10 cellular contexts compared by ENCODE assay signal in genomic region chr2:44836174-44836573, GRCh38.
DNase-seq lines count a peak whose midpoint lies in the region; ATAC-seq and TF ChIP-seq lines count a peak whose summit lies in the region.
"Had no signal": no experiment of that assay in that cellular context is flagged by ENCODE, and none has a peak within 500 bp of the region (broad histone marks: within the 10 kb centered on the region; RNA-seq: fewer than 3 reads in every experiment).

No MANE protein-coding gene starts in this region.

- H3K9me3 Mint-ChIP-seq in activated CD4-positive, alpha-beta T cell treated with anti-CD3 and anti-CD28 coated beads for 36 hours (ENCODE audit: low read depth) = no peaks in the 10 kb centered on the region
- H3K9me3 Mint-ChIP-seq in activated CD8-positive, alpha-beta memory T cell treated with anti-CD3 and anti-CD28 coated beads, Interleukin-2, amount 10 ng/mL, durations not matched to agents 7 days and 5 days (ENCODE audit: low read depth) = peaks cover 2% of the 10 kb centered on the region

- peak; percentile 87 for DNase-seq in activated CD4-positive, alpha-beta T cell treated with anti-CD3 and anti-CD28 coated beads for 36 hours
- DNase-seq in activated CD4-positive, alpha-beta T cell treated with anti-CD3 and anti-CD28 coated beads, Interleukin-2, amount 50 U/mL, for 4 hours = no peak
- DNase-seq in activated CD8-positive, alpha-beta memory T cell treated with anti-CD3 and anti-CD28 coated beads, Interleukin-2, amount 10 ng/mL, durations not matched to agents 7 days and 5 days = peak; percentile 82
- peak; percentile 38 to 70 for DNase-seq in stimulated activated CD8-positive, alpha-beta memory T cell treated with anti-CD3 and anti-CD28 coated beads, Interleukin-15, amount 100 ng/mL, for 48 hours (ENCODE audit: low read depth in 2 of 2)
- no peak for DNase-seq in NCI-H510A (lab: John Stamatoyannopoulos, UW)
- no peak for DNase-seq in DMS53 (lab: John Stamatoyannopoulos, UW)
- DNase-seq in osteoblast (ENCODE audit: insufficient read length, low spot score, missing footprints) = no peak
- DNase-seq: amygdala had no signal

- no peak overlapping the region for H3K4me2 ChIP-seq in osteoblast (ENCODE audit: insufficient read depth, low read length)
- H3K4me2 ChIP-seq: A549 had no signal

- H3K4me1 Mint-ChIP-seq in activated CD4-positive, alpha-beta T cell treated with anti-CD3 and anti-CD28 coated beads for 36 hours = peaks cover 31% of the 10 kb centered on the region
- H3K4me1 Mint-ChIP-seq in activated CD8-positive, alpha-beta memory T cell treated with anti-CD3 and anti-CD28 coated beads, Interleukin-2, amount 10 ng/mL, durations not matched to agents 7 days and 5 days = peaks cover 51% of the 10 kb centered on the region

- no peaks in the 10 kb centered on the region for H3K4me1 ChIP-seq in osteoblast (ENCODE audit: insufficient read depth, low read length)
- H3K4me1 ChIP-seq: A549 had no signal

- no peaks in the 10 kb centered on the region for H4K20me1 ChIP-seq in osteoblast (ENCODE audit: insufficient read depth, low read length)

- no peaks in the 10 kb centered on the region for H3K9me3 ChIP-seq in osteoblast (ENCODE audit: low read depth, low read length)
- H3K9me3 ChIP-seq: A549 had no signal

- peaks cover 12% of the 10 kb centered on the region for H3K27me3 Mint-ChIP-seq in activated CD4-positive, alpha-beta T cell treated with anti-CD3 and anti-CD28 coated beads for 36 hours
- H3K27me3 Mint-ChIP-seq in activated CD8-positive, alpha-beta memory T cell treated with anti-CD3 and anti-CD28 coated beads, Interleukin-2, amount 10 ng/mL, durations not matched to agents 7 days and 5 days = peaks cover 3% of the 10 kb centered on the region

- peaks cover 9% of the 10 kb centered on the region for H3K27me3 ChIP-seq in osteoblast (ENCODE audit: insufficient read depth, low read length)

- TF ChIP-seq CTCF in osteoblast (IDR thresholded peaks at IDR 0.05; ENCODE audit: extremely low read depth, low read depth, low read length) = no peak

- no peaks in the 10 kb centered on the region for H3K36me3 Mint-ChIP-seq in activated CD4-positive, alpha-beta T cell treated with anti-CD3 and anti-CD28 coated beads for 36 hours (ENCODE audit: low read depth)
- peaks cover 15% of the 10 kb centered on the region for H3K36me3 Mint-ChIP-seq in activated CD8-positive, alpha-beta memory T cell treated with anti-CD3 and anti-CD28 coated beads, Interleukin-2, amount 10 ng/mL, durations not matched to agents 7 days and 5 days

- ATAC-seq in activated CD4-positive, alpha-beta T cell treated with anti-CD3 and anti-CD28 coated beads for 36 hours = peak; percentile 96
- peak; percentile 51 for ATAC-seq in HG02759 (IDR thresholded peaks at IDR 0.05; ENCODE audit: unreplicated experiment)
- peak; percentile 93 for ATAC-seq in activated CD8-positive, alpha-beta memory T cell treated with anti-CD3 and anti-CD28 coated beads, Interleukin-2, amount 10 ng/mL, durations not matched to agents 7 days and 5 days
- ATAC-seq: A549 had no signal

- no peaks in the 10 kb centered on the region for H3K36me3 ChIP-seq in osteoblast (ENCODE audit: insufficient read depth, low read length)

- peak overlapping the region; percentile 67 for H3K27ac Mint-ChIP-seq in activated CD4-positive, alpha-beta T cell treated with anti-CD3 and anti-CD28 coated beads for 36 hours
- H3K27ac Mint-ChIP-seq in activated CD8-positive, alpha-beta memory T cell treated with anti-CD3 and anti-CD28 coated beads, Interleukin-2, amount 10 ng/mL, durations not matched to agents 7 days and 5 days = peak overlapping the region; percentile 48

- no peak overlapping the region for H2AFZ ChIP-seq in osteoblast (ENCODE audit: low read length)

- no peak overlapping the region for H3K4me3 Mint-ChIP-seq in activated CD4-positive, alpha-beta T cell treated with anti-CD3 and anti-CD28 coated beads for 36 hours
- H3K4me3 Mint-ChIP-seq in activated CD8-positive, alpha-beta memory T cell treated with anti-CD3 and anti-CD28 coated beads, Interleukin-2, amount 10 ng/mL, durations not matched to agents 7 days and 5 days = no peak overlapping the region

- CTCF ChIA-PET in activated CD4-positive, alpha-beta T cell treated with anti-CD3 and anti-CD28 coated beads for 36 hours (lab: Charles Lee) = interaction anchor here (1.8 kb wide), 1 partner anchor 17 kb away, joined by 4 read pairs; no protein-coding TSS in a partner anchor
- CTCF ChIA-PET in activated CD8-positive, alpha-beta memory T cell treated with anti-CD3 and anti-CD28 coated beads, Interleukin-2, amount 10 ng/mL, durations not matched to agents 7 days and 5 days (lab: Charles Lee) = interaction anchor here (1.0 kb wide), 1 partner anchor 357 kb away, joined by 3 read pairs; no protein-coding TSS in a partner anchor

- H3K79me2 ChIP-seq in osteoblast (ENCODE audit: insufficient read depth, low read length) = no peaks in the 10 kb centered on the region

- H3K4me3 ChIP-seq in osteoblast (ENCODE audit: insufficient read depth, low read length) = no peak overlapping the region
- H3K4me3 ChIP-seq: A549 had no signal

- intact Hi-C loops in activated CD4-positive, alpha-beta T cell treated with anti-CD3 and anti-CD28 coated beads for 36 hours (cut with DNase I, micrococcal nuclease) = loop anchor here (1.0 to 10.0 kb wide), 7 partner anchors 58 to 729 kb away; partner anchors contain the start of genes CAMKMT (in 1 of the 2) and PREPL (in 1 of the 2)

- no peak overlapping the region for H3K27ac ChIP-seq in osteoblast (ENCODE audit: low read depth, low read length)
- H3K27ac ChIP-seq: A549 had no signal

- POLR2A ChIA-PET in activated CD4-positive, alpha-beta T cell treated with anti-CD3 and anti-CD28 coated beads for 36 hours (lab: Charles Lee) = no interaction called here

Comparison
In these comparisons a context has a peak if more than half of its experiments do, and no peak if none do; other contexts are left out.
1. DNase-seq: peak in activated CD4-positive, alpha-beta T cell treated with anti-CD3 and anti-CD28 coated beads for 36 hours (single experiment), activated CD8-positive, alpha-beta memory T cell treated with anti-CD3 and anti-CD28 coated beads, Interleukin-2, amount 10 ng/mL, durations not matched to agents 7 days and 5 days (single experiment) and stimulated activated CD8-positive, alpha-beta memory T cell treated with anti-CD3 and anti-CD28 coated beads, Interleukin-15, amount 100 ng/mL, for 48 hours (2 of 2); none in activated CD4-positive, alpha-beta T cell treated with anti-CD3 and anti-CD28 coated beads, Interleukin-2, amount 50 U/mL, for 4 hours (0 of 2), NCI-H510A (single experiment), DMS53 (single experiment) and osteoblast (single experiment).
2. Peak in every context shown above with its lines, with median percentiles within 50 percentile points of each other: ATAC-seq.